ENCODE assay signal across 8 cellular contexts in genomic region chr4:2932561-2932950, GRCh38. TPM values are rescaled to one million over a fixed set of nuclear protein-coding genes. Genes with fewer than 3 reads are reported as not detected.
DNase-seq lines count a peak whose midpoint lies in the region; ATAC-seq and TF ChIP-seq lines count a peak whose summit lies in the region.

No MANE protein-coding gene starts in this region.

- no peaks in the 10 kb centered on the region for H3K27me3 Mint-ChIP-seq in activated T-cell treated with anti-CD3 and anti-CD28 coated beads, Interleukin-2, amount 50 U/mL, for 4 hours (ENCODE audit: low read depth)
- H3K27me3 Mint-ChIP-seq in activated T-helper 17 cell treated with anti-CD3 and anti-CD28 coated beads, Interleukin-2, amount 50 U/mL, for 72 hours = no peaks in the 10 kb centered on the region

- intact Hi-C loops in left lung (cut with DNase I) = loop anchor here in 1 of 2 donors (10.0 kb wide), 1 partner anchor 168 kb away; no protein-coding TSS in a partner anchor
- intact Hi-C loops in tibial artery (cut with DNase I; ENCODE audit: low total_unique reads) = loop anchor here (10.0 kb wide), 2 partner anchors 168 to 1958 kb away; partner anchors contain the start of gene DGKQ

- H3K4me3 Mint-ChIP-seq in activated T-cell treated with anti-CD3 and anti-CD28 coated beads, Interleukin-2, amount 50 U/mL, for 4 hours = peak overlapping the region; percentile 93
- peak overlapping the region; percentile 100 for H3K4me3 Mint-ChIP-seq in activated T-helper 17 cell treated with anti-CD3 and anti-CD28 coated beads, Interleukin-2, amount 50 U/mL, for 72 hours

- H3K9me3 ChIP-seq in left lung (no peaks in the 10 kb centered on the region), tibial artery (no peaks in the 10 kb centered on the region)

- H3K27me3 ChIP-seq in left lung (no peaks in the 10 kb centered on the region), tibial artery (no peaks in the 10 kb centered on the region)

- H3K27ac ChIP-seq in left lung (peak overlapping the region; percentile 88 to 90), tibial artery (peak overlapping the region; percentile 82 to 92)

- peak overlapping the region; percentile 99 for H3K27ac Mint-ChIP-seq in activated T-helper 17 cell treated with anti-CD3 and anti-CD28 coated beads, Interleukin-2, amount 50 U/mL, for 72 hours

- no peak for TF ChIP-seq CTCF in left lung (IDR thresholded peaks at IDR 0.05)
- TF ChIP-seq CTCF in tibial artery (IDR thresholded peaks at IDR 0.05) = no peak

- H3K4me1 ChIP-seq in left lung = peaks cover 33 to 79% of the 10 kb centered on the region in 2 donors
- peaks cover 0 to 52% (median 27%) of the 10 kb centered on the region in 4 donors for H3K4me1 ChIP-seq in tibial artery

- peak overlapping the region in 1 of 2 donors; percentile 70 for H3K4me3 ChIP-seq in left lung
- no peak overlapping the region for H3K4me3 ChIP-seq in tibial artery

- H3K36me3 ChIP-seq in left lung (peaks cover 0 to 53% of the 10 kb centered on the region in 2 donors), tibial artery (peaks cover 4 to 60% (median 45%) of the 10 kb centered on the region in 3 donors)

- peaks cover 23% of the 10 kb centered on the region for H3K36me3 Mint-ChIP-seq in activated T-cell treated with anti-CD3 and anti-CD28 coated beads, Interleukin-2, amount 50 U/mL, for 4 hours (ENCODE audit: insufficient read depth)
- peaks cover 93% of the 10 kb centered on the region for H3K36me3 Mint-ChIP-seq in activated T-helper 17 cell treated with anti-CD3 and anti-CD28 coated beads, Interleukin-2, amount 50 U/mL, for 72 hours (ENCODE audit: low read depth)

- ATAC-seq in activated T-cell treated with anti-CD3 and anti-CD28 coated beads, Interleukin-2, amount 50 U/mL, for 4 hours = no peak
- no peak for ATAC-seq in activated T-helper 17 cell treated with anti-CD3 and anti-CD28 coated beads, Interleukin-2, amount 50 U/mL, for 72 hours (replicated peaks)
- ATAC-seq in left lung (peak; percentile 3), GM18520 (IDR thresholded peaks at IDR 0.05; ENCODE audit: unreplicated experiment) (no peak), HG02852 (IDR thresholded peaks at IDR 0.05; ENCODE audit: unreplicated experiment) (no peak)

- H3K4me1 Mint-ChIP-seq in activated T-cell treated with anti-CD3 and anti-CD28 coated beads, Interleukin-2, amount 50 U/mL, for 4 hours (ENCODE audit: low read depth) = peaks cover 39% of the 10 kb centered on the region
- H3K4me1 Mint-ChIP-seq in activated T-helper 17 cell treated with anti-CD3 and anti-CD28 coated beads, Interleukin-2, amount 50 U/mL, for 72 hours = peaks cover 7% of the 10 kb centered on the region

- H3K9me3 Mint-ChIP-seq in activated T-cell treated with anti-CD3 and anti-CD28 coated beads, Interleukin-2, amount 50 U/mL, for 4 hours = no peaks in the 10 kb centered on the region
- no peaks in the 10 kb centered on the region for H3K9me3 Mint-ChIP-seq in activated T-helper 17 cell treated with anti-CD3 and anti-CD28 coated beads, Interleukin-2, amount 50 U/mL, for 72 hours

- no peak for DNase-seq in activated T-cell treated with anti-CD3 and anti-CD28 coated beads, Interleukin-2, amount 50 U/mL, for 4 hours
- no peak for DNase-seq in activated T-cell treated with anti-CD3 and anti-CD28 coated beads for 4 hours
- peak; percentile 57 for DNase-seq in left lung
- peak; percentile 19 to 69 for DNase-seq in tibial artery
- no peak for DNase-seq in DMS 273 treated with DMSO at 0.1 percent for 48 hours (lab: John Stamatoyannopoulos, UW)

RNA-seq across cellular contexts. Expression of gene NOP14, which starts 30.6 kb away (rescaled TPM):
- total RNA-seq in activated T-cell treated with anti-CD3 and anti-CD28 coated beads, Interleukin-2, amount 50 U/mL, for 4 hours = 100 to 1,000 TPM; 165 to 187 (median 179) TPM
- 10 to 100 TPM; 86.5 to 96.8 TPM for total RNA-seq in activated T-helper 17 cell treated with anti-CD3 and anti-CD28 coated beads, Interleukin-2, amount 50 U/mL, for 72 hours
- 10 to 100 TPM; 20.4 to 27.3 TPM for total RNA-seq in left lung

RNA-seq across cellular contexts. Expression of gene GRK4, which starts 30.8 kb away (rescaled TPM):
- 1 to 10 TPM; 2.7 to 3.0 (median 2.9) TPM for total RNA-seq in activated T-cell treated with anti-CD3 and anti-CD28 coated beads, Interleukin-2, amount 50 U/mL, for 4 hours
- 1 to 10 TPM; 3.2 to 5.7 TPM for total RNA-seq in activated T-helper 17 cell treated with anti-CD3 and anti-CD28 coated beads, Interleukin-2, amount 50 U/mL, for 72 hours
- total RNA-seq in left lung = 1 to 10 TPM; 5.3 to 6.8 TPM

Comparison
In these comparisons a context has a peak if more than half of its experiments do, and no peak if none do; other contexts are left out.
1. DNase-seq: peak in left lung (2 of 2) and tibial artery (2 of 2); none in activated T-cell treated with anti-CD3 and anti-CD28 coated beads, Interleukin-2, amount 50 U/mL, for 4 hours (single experiment), activated T-cell treated with anti-CD3 and anti-CD28 coated beads for 4 hours (single experiment) and DMS 273 treated with DMSO at 0.1 percent for 48 hours (single experiment).